Comparison of ENCODE assay signal across 29 cellular contexts in genomic region chr19:3674784-3675183, GRCh38. TPM values are rescaled to one million over a fixed set of nuclear protein-coding genes. Genes with fewer than 3 reads are reported as not detected.
"Had no signal": no experiment of that assay in that cellular context is flagged by ENCODE, and none has a peak within 500 bp of the region (broad histone marks: within the 10 kb centered on the region; RNA-seq: fewer than 3 reads in every experiment).

No MANE protein-coding gene starts in this region.

- DNase-seq: activated CD4-positive, alpha-beta memory T cell treated with anti-CD3 and anti-CD28 coated beads, Interleukin-2, amount 10 ng/mL, durations not matched to agents 7 days and 5 days; activated CD4-positive, alpha-beta T cell treated with anti-CD3 and anti-CD28 coated beads, Interleukin-2, amount 10 ng/mL, durations not matched to agents 24 days and 14 days; activated CD4-positive, CD25-positive, alpha-beta regulatory T cell treated with anti-CD3 and anti-CD28 coated beads, Interleukin-2, amount 50 U/mL, for 72 hours; activated CD8-positive, alpha-beta memory T cell treated with anti-CD3 and anti-CD28 coated beads, Interleukin-2, amount 50 U/mL, for 48 hours; activated gamma-delta T cell; activated naive CD4-positive, alpha-beta T cell treated with anti-CD3 and anti-CD28 coated beads, Interleukin-2, amount 10 ng/mL, durations not matched to agents 7 days and 5 days; activated T-cell treated with anti-CD3 and anti-CD28 coated beads, Interleukin-2, amount 50 U/mL, for 24 hours; amniotic stem cell; caudate nucleus; cortex of kidney; foreskin keratinocyte; left ventricle myocardium superior; naive B cell; retina; small intestine; stimulated activated CD4-positive, alpha-beta T cell treated with anti-CD3 and anti-CD28 coated beads, Interleukin-4, amount 100 ng/mL, for 24 hours; stimulated activated naive CD8-positive, alpha-beta T cell treated with anti-CD3 and anti-CD28 coated beads, Interleukin-15, amount 100 ng/mL, for 72 hours; SW 1271; T-helper 9 cell had no signal

- ATAC-seq: foreskin keratinocyte; left ventricle myocardium superior; sciatic nerve; stimulated activated memory B cell treated with anti-CD40 and anti-IgM and Interleukin-4, amounts not matched to agents 10 μg/mL and 1 μg/mL and 100 μg/mL, for 72 hours; stimulated activated naive CD8-positive, alpha-beta T cell treated with anti-CD3 and anti-CD28 coated beads, Interleukin-15, amount 100 ng/mL, for 72 hours had no signal

- H3K27ac ChIP-seq: foreskin keratinocyte, SK-N-MC, VCaP had no signal

- H3K4me1 ChIP-seq: foreskin keratinocyte had no signal

- H3K27me3 ChIP-seq: foreskin keratinocyte, tibial nerve had no signal

- H3K4me3 ChIP-seq: SK-N-MC, tibial nerve had no signal

RNA-seq across cellular contexts. Expression of gene TJP3, which starts 33.4 kb away (rescaled TPM):
- total RNA-seq: activated CD4-positive, alpha-beta T cell treated with anti-CD3 and anti-CD28 coated beads, Interleukin-2, amount 10 ng/mL, durations not matched to agents 24 days and 14 days; chondrocyte; endothelial cell of umbilical vein; foreskin keratinocyte; glomerular endothelial cell; lung microvascular endothelial cell; osteocyte had no signal
- polyA plus RNA-seq: foreskin keratinocyte had no signal
